In genomic region chr14:92651793-92652382, GRCh38 we compare ENCODE assay signal across 1 cellular context.
TF ChIP-seq lines count a peak whose summit lies in the region.

No MANE protein-coding gene starts in this region.

TF ChIP-seq in H1, 55 proteins besides CTCF, POLR2A, EP300 and RAD21 (continued from another document):
- no peak for TF ChIP-seq CHD7 (IDR thresholded peaks at IDR 0.05; ENCODE audit: insufficient replicate concordance, low read length)
- no peak for TF ChIP-seq TEAD4 (IDR thresholded peaks at IDR 0.05; ENCODE audit: low read depth, low read length)
- TF ChIP-seq FOSL1 (IDR thresholded peaks at IDR 0.05; ENCODE audit: insufficient read depth, low read depth, low read length), result no peak
- no peak for TF ChIP-seq RNF2 (IDR thresholded peaks at IDR 0.05; ENCODE audit: borderline replicate concordance, low read depth, low read length, missing control alignments, poor library complexity, severe bottlenecking)
- no peak for TF ChIP-seq RBBP5 (IDR thresholded peaks at IDR 0.05; ENCODE audit: borderline replicate concordance, low read depth, low read length)
- no peak for TF ChIP-seq ASH2L (IDR thresholded peaks at IDR 0.05; ENCODE audit: low read length)
- no peak for TF ChIP-seq SP1 (IDR thresholded peaks at IDR 0.05; ENCODE audit: low read depth, low read length)
- TF ChIP-seq PHF8 (conservative IDR thresholded peaks at IDR 0.05; ENCODE audit: low read depth, low read length), result no peak
- TF ChIP-seq EZH2 (IDR thresholded peaks at IDR 0.05; ENCODE audit: low read depth, low read length, severe bottlenecking), result no peak
- no peak for TF ChIP-seq SIRT6 (IDR thresholded peaks at IDR 0.05; ENCODE audit: low read length)
- no peak for TF ChIP-seq JUND (IDR thresholded peaks at IDR 0.05; ENCODE audit: low read length)
- TF ChIP-seq TBP (IDR thresholded peaks at IDR 0.05; ENCODE audit: low read depth, low read length), result no peak
